In genomic region chr20:51953731-51954340, GRCh38 we compare ENCODE assay signal across 20 cellular contexts.
"Had no signal": no experiment of that assay in that cellular context is flagged by ENCODE, and none has a peak within 500 bp of the region (broad histone marks: within the 10 kb centered on the region; RNA-seq: fewer than 3 reads in every experiment).

No MANE protein-coding gene starts in this region.

- H3K4me1 ChIP-seq: lower lobe of right lung, right atrium auricular region, tibial artery had no signal

- DNase-seq: activated CD4-positive, alpha-beta T cell treated with anti-CD3 and anti-CD28 coated beads for 4 hours; activated CD8-positive, alpha-beta memory T cell treated with anti-CD3 and anti-CD28 coated beads, Interleukin-2, amount 50 U/mL, for 48 hours; activated CD8-positive, alpha-beta T cell treated with anti-CD3 and anti-CD28 coated beads for 36 hours; activated naive CD8-positive, alpha-beta T cell treated with anti-CD3 and anti-CD28 coated beads, Interleukin-2, amount 10 ng/mL, durations not matched to agents 7 days and 5 days; anterior cingulate cortex; cerebellar nuclear complex; effector memory CD8-positive, alpha-beta T cell; erythroblast; hippocampal formation; immature natural killer cell; left cardiac atrium; lower lobe of right lung; naive B cell; posterior cingulate gyrus; T-helper 9 cell; tibial artery; WERI-Rb-1 had no signal

- H3K27ac ChIP-seq: lower lobe of right lung, right atrium auricular region, skin epidermis, tibial artery, WERI-Rb-1 had no signal

- H3K27ac Mint-ChIP-seq: activated CD8-positive, alpha-beta T cell treated with anti-CD3 and anti-CD28 coated beads for 36 hours; activated naive CD8-positive, alpha-beta T cell treated with anti-CD3 and anti-CD28 coated beads, Interleukin-2, amount 10 ng/mL, durations not matched to agents 7 days and 5 days; dendritic cell treated with granulocyte-macrophage colony-stimulating factor and Interleukin-4, amounts not matched to agents 40 ng/mL and 50 ng/mL, for 4 days; effector memory CD8-positive, alpha-beta T cell; naive B cell had no signal

- H3K4me3 Mint-ChIP-seq: activated CD8-positive, alpha-beta T cell treated with anti-CD3 and anti-CD28 coated beads for 36 hours; activated naive CD8-positive, alpha-beta T cell treated with anti-CD3 and anti-CD28 coated beads, Interleukin-2, amount 10 ng/mL, durations not matched to agents 7 days and 5 days; dendritic cell treated with granulocyte-macrophage colony-stimulating factor and Interleukin-4, amounts not matched to agents 40 ng/mL and 50 ng/mL, for 4 days; effector memory CD8-positive, alpha-beta T cell; immature natural killer cell had no signal

- H3K9me3 ChIP-seq: lower lobe of right lung, right atrium auricular region, tibial artery had no signal

- H3K36me3 Mint-ChIP-seq: activated naive CD8-positive, alpha-beta T cell treated with anti-CD3 and anti-CD28 coated beads, Interleukin-2, amount 10 ng/mL, durations not matched to agents 7 days and 5 days; immature natural killer cell; naive B cell had no signal

- H3K36me3 ChIP-seq: lower lobe of right lung, right atrium auricular region, tibial artery, WERI-Rb-1 had no signal

- H3K27me3 ChIP-seq: right atrium auricular region, tibial artery had no signal

- H3K4me3 ChIP-seq: lower lobe of right lung, right atrium auricular region, skin epidermis, tibial artery had no signal

- ATAC-seq: activated CD8-positive, alpha-beta T cell treated with anti-CD3 and anti-CD28 coated beads for 36 hours; effector memory CD8-positive, alpha-beta T cell; left cardiac atrium; lower lobe of right lung had no signal

- H3K9me3 Mint-ChIP-seq: dendritic cell treated with granulocyte-macrophage colony-stimulating factor and Interleukin-4, amounts not matched to agents 40 ng/mL and 50 ng/mL, for 4 days; effector memory CD8-positive, alpha-beta T cell; immature natural killer cell had no signal
